In the genomic region with DNA sequence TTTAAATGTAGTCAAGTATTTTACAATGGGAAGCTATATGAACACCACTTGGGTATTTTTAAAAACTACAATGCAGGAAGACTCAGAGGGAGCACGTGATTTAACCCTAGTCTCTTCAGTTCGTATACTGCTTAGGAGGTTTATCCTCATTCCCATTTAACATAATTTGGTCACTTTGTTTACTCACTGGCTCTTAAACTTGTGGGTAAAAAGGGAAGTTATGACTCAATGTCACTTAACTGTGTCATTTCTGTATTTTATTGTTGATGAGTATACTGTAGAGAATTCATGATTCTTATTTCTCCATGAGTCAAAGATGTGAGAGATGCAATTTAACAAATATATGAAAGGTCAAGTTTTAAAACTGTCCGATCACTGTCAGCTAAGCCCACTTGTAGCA, we compare ENCODE assay signal across 11 cellular contexts.
DNase-seq lines count a peak whose midpoint lies in the region; TF ChIP-seq lines count a peak whose summit lies in the region.
"Had no signal": no experiment of that assay in that cellular context is flagged by ENCODE, and none has a peak within 500 bp of the region (broad histone marks: within the 10 kb centered on the region; RNA-seq: fewer than 3 reads in every experiment).

No MANE protein-coding gene starts in this region.

- TF ChIP-seq CTCF in AG10803 (conservative IDR thresholded peaks at IDR 0.05; ENCODE audit: low read length) (no peak), GM20000 (IDR thresholded peaks at IDR 0.05; ENCODE audit: extremely low read depth, missing control alignments) (no peak), fibroblast of mammary gland (conservative IDR thresholded peaks at IDR 0.05; ENCODE audit: control insufficient read depth, insufficient read depth, low read depth, low read length) (no peak)

- H3K4me3 ChIP-seq in AG10803 (ENCODE audit: low read length): no peak overlapping the region
- H3K4me3 ChIP-seq in fibroblast of mammary gland (ENCODE audit: control insufficient read depth, low read depth, low read length): no peak overlapping the region
- H3K4me3 ChIP-seq: uterus had no signal

- DNase-seq in AG10803 (ENCODE audit: low read depth) (peak; percentile 62), GM20000 (ENCODE audit: low spot score) (peak; percentile 11), MV-4-11 (lab: John Stamatoyannopoulos, UW) (peak; percentile 81), fibroblast of mammary gland (ENCODE audit: low read depth) (peak; percentile 79), cortex of kidney (lab: John Stamatoyannopoulos, UW) (no peak), COLO668 (lab: John Stamatoyannopoulos, UW; ENCODE audit: unreplicated experiment) (no peak), ecto neural progenitor cell (ENCODE audit: low spot score) (no peak)
- no peak for DNase-seq in activated naive CD4-positive, alpha-beta T cell (lab: John Stamatoyannopoulos, UW)
- DNase-seq: naive B cell, NCI-H2081 treated with DMSO at 0.1 percent for 48 hours, uterus had no signal

Comparison
In these comparisons a context has a peak if more than half of its experiments do, and no peak if none do; other contexts are left out.
1. DNase-seq: peak in AG10803 (single experiment), GM20000 (single experiment), MV-4-11 (single experiment) and fibroblast of mammary gland (single experiment); none in cortex of kidney (single experiment), COLO668 (single experiment), ecto neural progenitor cell (single experiment) and activated naive CD4-positive, alpha-beta T cell (0 of 4).